18 cellular contexts compared by ENCODE assay signal in genomic region chr16:60204221-60204620, GRCh38.
DNase-seq lines count a peak whose midpoint lies in the region; ATAC-seq and TF ChIP-seq lines count a peak whose summit lies in the region.
"Had no signal": no experiment of that assay in that cellular context is flagged by ENCODE, and none has a peak within 500 bp of the region (broad histone marks: within the 10 kb centered on the region; RNA-seq: fewer than 3 reads in every experiment).

No MANE protein-coding gene starts in this region.

- H3K4ac ChIP-seq in mesenchymal stem cell (ENCODE audit: low read depth in 1 of 2, low read length in 2 of 2), result no peak overlapping the region

- H4K8ac ChIP-seq in mesenchymal stem cell (ENCODE audit: low read length), result no peak overlapping the region

- no peak overlapping the region for H2BK120ac ChIP-seq in mesenchymal stem cell (ENCODE audit: low read depth, low read length)

- H2BK12ac ChIP-seq in mesenchymal stem cell (ENCODE audit: low read length in 2 of 2), result no peak overlapping the region

- H2AFZ ChIP-seq in mesenchymal stem cell (ENCODE audit: low read depth, low read length), result no peak overlapping the region

- H3K9me3 ChIP-seq in mesenchymal stem cell (ENCODE audit: control insufficient read depth, low read length), result no peaks in the 10 kb centered on the region
- no peaks in the 10 kb centered on the region for H3K9me3 ChIP-seq in left lung

- H3K4me1 ChIP-seq in mesenchymal stem cell (ENCODE audit: control insufficient read depth, insufficient read depth, low read depth, low read length) (no peaks in the 10 kb centered on the region), left lung (no peaks in the 10 kb centered on the region)

- H4K91ac ChIP-seq in mesenchymal stem cell (ENCODE audit: low read length), result no peak overlapping the region

- no peak overlapping the region for H3K14ac ChIP-seq in mesenchymal stem cell (ENCODE audit: low read length in 2 of 2)

- intact Hi-C loops in left lung (cut with DNase I), result no loop called here

- no peak overlapping the region for H3K4me3 ChIP-seq in astrocyte of the spinal cord (ENCODE audit: low read depth, low read length)
- H3K4me3 ChIP-seq in mesenchymal stem cell (ENCODE audit: insufficient read depth in 1 of 2, low read depth in 1 of 2, low read length in 2 of 2), result no peak overlapping the region
- no peak overlapping the region for H3K4me3 ChIP-seq in left lung
- H3K4me3 ChIP-seq: SK-N-MC had no signal

- H2AK5ac ChIP-seq in mesenchymal stem cell (ENCODE audit: low read length, severe bottlenecking), result no peak overlapping the region

- ATAC-seq in GM19023 (IDR thresholded peaks at IDR 0.05; ENCODE audit: unreplicated experiment) (no peak), GM18870 (IDR thresholded peaks at IDR 0.05; ENCODE audit: unreplicated experiment) (no peak), left lung (no peak)

- DNase-seq in AG20443 (ENCODE audit: low spot score) (peak; percentile 12), HT1080 (ENCODE audit: low read depth) (peak; percentile 5), astrocyte of the spinal cord (ENCODE audit: low read depth, low spot score) (peak; percentile 0), mesenchymal stem cell (no peak), left lung (no peak), NCI-H1417 (lab: John Stamatoyannopoulos, UW) (no peak)
- DNase-seq: AML-193; CD4-positive, CD25-positive, alpha-beta regulatory T cell; DMS79 treated with DMSO at 0.1 percent for 48 hours; GF-D8; NCI-H1417 treated with DMSO at 0.1 percent for 48 hours; NCI-H2081 treated with DMSO at 0.1 percent for 48 hours; NCI-H226; NCI-H69; NK-92 treated with Interleukin-12 subunit alpha and Interleukin-12 subunit beta, amount 100 ng/mL, for 24 hours had no signal

- no peak overlapping the region for H3K27ac ChIP-seq in mesenchymal stem cell (ENCODE audit: low read length, poor library complexity, severe bottlenecking)
- no peak overlapping the region for H3K27ac ChIP-seq in left lung
- H3K27ac ChIP-seq: SK-N-MC had no signal

- no peak overlapping the region for H3K4me2 ChIP-seq in mesenchymal stem cell (ENCODE audit: low read length, poor library complexity, severe bottlenecking)

- in situ Hi-C loops in astrocyte of the spinal cord (cut with HindIII; ENCODE audit: low sequenced_read_pairs), result no loop called here

- H3K18ac ChIP-seq in mesenchymal stem cell (ENCODE audit: low read depth in 1 of 2, low read length in 2 of 2), result no peak overlapping the region

- WGBS in mesenchymal stem cell, result no CpG with 5 or more reads among the region's 1 CpG

- peak overlapping the region; percentile 74 for H3K9ac ChIP-seq in mesenchymal stem cell (ENCODE audit: low read length)

- H2BK5ac ChIP-seq in mesenchymal stem cell (ENCODE audit: low read depth, low read length, poor library complexity, severe bottlenecking), result no peak overlapping the region

- no peak overlapping the region for H3K23ac ChIP-seq in mesenchymal stem cell (ENCODE audit: low read length in 2 of 2)

- no peak for TF ChIP-seq CTCF in astrocyte of the spinal cord (IDR thresholded peaks at IDR 0.05; ENCODE audit: low read depth, low read length)
- TF ChIP-seq CTCF in left lung (IDR thresholded peaks at IDR 0.05), result no peak

- H3K36me3 ChIP-seq in mesenchymal stem cell (ENCODE audit: control insufficient read depth in 1 of 2, insufficient read depth in 2 of 2, low read depth in 1 of 2, low read length in 2 of 2), result no peaks in the 10 kb centered on the region
- no peaks in the 10 kb centered on the region for H3K36me3 ChIP-seq in left lung

- no peaks in the 10 kb centered on the region for H3K79me1 ChIP-seq in mesenchymal stem cell (replicated peaks; ENCODE audit: low read length, poor library complexity, severe bottlenecking)

- H2BK15ac ChIP-seq in mesenchymal stem cell (ENCODE audit: low read depth, poor library complexity, severe bottlenecking), result no peak overlapping the region

- H3K27me3 ChIP-seq in mesenchymal stem cell (ENCODE audit: control insufficient read depth in 1 of 2, insufficient read depth in 1 of 2, low read length in 2 of 2) (peaks cover 0 to 4% of the 10 kb centered on the region in 2 experiments), left lung (no peaks in the 10 kb centered on the region)

Comparison
In these comparisons a context has a peak if more than half of its experiments do, and no peak if none do; other contexts are left out.
1. DNase-seq: peak in AG20443 (single experiment), HT1080 (single experiment) and astrocyte of the spinal cord (single experiment); none in mesenchymal stem cell (single experiment), left lung (0 of 2) and NCI-H1417 (0 of 3).